In the genomic region with DNA sequence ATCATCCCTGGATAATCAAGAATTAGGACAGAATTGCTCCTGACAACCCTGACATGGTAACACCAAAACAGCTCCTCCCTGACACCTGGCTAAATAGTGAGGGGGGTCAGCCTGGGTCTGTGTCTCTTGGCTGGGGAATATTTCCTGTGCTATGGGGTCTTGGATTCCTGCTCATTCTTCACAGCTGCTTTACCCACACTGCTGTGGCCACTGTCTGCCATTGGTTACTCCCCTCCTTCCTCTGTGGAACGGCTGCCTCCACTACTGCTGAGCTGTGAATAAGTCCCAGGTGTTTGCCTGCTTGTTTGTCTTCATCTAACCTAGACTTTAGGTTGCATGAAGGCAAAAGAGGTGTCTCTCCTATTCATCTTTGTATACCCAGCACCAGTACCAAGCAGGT, we compare ENCODE assay signal across 1 cellular context.
TF ChIP-seq lines count a peak whose summit lies in the region.

No MANE protein-coding gene starts in this region.

TF ChIP-seq in endothelial cell of umbilical vein, 7 proteins besides CTCF, POLR2A, EP300 and RAD21 (continued from another document):
- no peak for TF ChIP-seq JUN (IDR thresholded peaks at IDR 0.05; ENCODE audit: borderline replicate concordance, insufficient read depth, insufficient read length, low read depth)
